ENCODE assay signal across 1 cellular context in genomic region chr10:123157210-123157609, GRCh38.
TF ChIP-seq lines count a peak whose summit lies in the region.

No MANE protein-coding gene starts in this region.

TF ChIP-seq in HEK293, 187 proteins besides CTCF, POLR2A, EP300 and RAD21 (continued from another document):
- TF ChIP-seq ZBTB11 (tag by site-specific recombination; conservative IDR thresholded peaks at IDR 0.05; ENCODE audit: low read depth): no peak
- 0 out of 2 replicates have a peak, but pooled peaks have one; percentile 32 for TF ChIP-seq HIC1 (tag by site-specific recombination; IDR thresholded peaks at IDR 0.05)
- no peak for TF ChIP-seq ZNF18 (tag by site-specific recombination; IDR thresholded peaks at IDR 0.05)
- no peak for TF ChIP-seq ZNF558 (tag by site-specific recombination; IDR thresholded peaks at IDR 0.05)
- no peak for TF ChIP-seq KLF16 (tag by site-specific recombination; IDR thresholded peaks at IDR 0.05)
- TF ChIP-seq GFI1B (tag by site-specific recombination; IDR thresholded peaks at IDR 0.05): no peak
- TF ChIP-seq HOXC10 (CRISPR knock-in tag; IDR thresholded peaks at IDR 0.05): no peak
- 0 out of 2 replicates have a peak, but pooled peaks have one; percentile 20 for TF ChIP-seq ZNF366 (tag by site-specific recombination; conservative IDR thresholded peaks at IDR 0.05)
- TF ChIP-seq OVOL3 (tag by site-specific recombination; IDR thresholded peaks at IDR 0.05): no peak
- TF ChIP-seq ZNF571 (tag by site-specific recombination; IDR thresholded peaks at IDR 0.05): no peak
- no peak for TF ChIP-seq ZBTB6 (tag by site-specific recombination; IDR thresholded peaks at IDR 0.05)
